14 cellular contexts compared by ENCODE assay signal in genomic region chr11:101442171-101442570, GRCh38.
DNase-seq lines count a peak whose midpoint lies in the region; ATAC-seq, FAIRE-seq and TF ChIP-seq lines count a peak whose summit lies in the region.
"Had no signal": no experiment of that assay in that cellular context is flagged by ENCODE, and none has a peak within 500 bp of the region (broad histone marks: within the 10 kb centered on the region; RNA-seq: fewer than 3 reads in every experiment).

No MANE protein-coding gene starts in this region.

- peak overlapping the region; percentile 20 to 47 for H3K27ac ChIP-seq in kidney (ENCODE audit: low read depth in 2 of 2, low read length in 2 of 2)
- peak overlapping the region in 2 of 3 donors; percentile 30 for H3K27ac ChIP-seq in thyroid gland
- H3K27ac ChIP-seq: hepatocyte, SJSA1 had no signal

- H3K9me3 ChIP-seq in kidney (ENCODE audit: control insufficient read depth in 1 of 2, low read length in 2 of 2) (no peaks in the 10 kb centered on the region), thyroid gland (no peaks in the 10 kb centered on the region)
- H3K9me3 ChIP-seq: Caco-2, SJSA1 had no signal

- ATAC-seq in HG03025 (IDR thresholded peaks at IDR 0.05; ENCODE audit: low FRiP score, unreplicated experiment): no peak

- FAIRE-seq in kidney (lab: Jason Lieb, UNC): no peak

- no peaks in the 10 kb centered on the region for H3K27me3 ChIP-seq in thyroid gland
- H3K27me3 ChIP-seq: hepatocyte, SJSA1 had no signal

- TF ChIP-seq CTCF in cardiac fibroblast (IDR thresholded peaks at IDR 0.05; ENCODE audit: low read depth, low read length) (no peak), kidney (IDR thresholded peaks at IDR 0.05; ENCODE audit: borderline replicate concordance, extremely low read depth, insufficient read depth) (no peak), thyroid gland (IDR thresholded peaks at IDR 0.05) (no peak)

- 78 to 79% methylated on average over 4 of the region's 4 CpGs for WGBS in thyroid gland, 2 donors

- no peak overlapping the region for H3K9ac ChIP-seq in kidney (ENCODE audit: low read length in 2 of 2)

- DNase-seq in HS-27A (ENCODE audit: low read depth) (peak; percentile 73), cardiac fibroblast (ENCODE audit: low read depth in 2 of 2) (peak; percentile 54 to 76), kidney (no peak), thyroid gland (no peak), NCI-H69 (lab: John Stamatoyannopoulos, UW) (no peak), NCI-H748 (lab: John Stamatoyannopoulos, UW; ENCODE audit: unreplicated experiment) (no peak)
- no peak for DNase-seq in central memory CD4-positive, alpha-beta T cell
- DNase-seq: activated B cell treated with CpG ODN at 0.5 μM for 24 hours; amniotic stem cell; Caco-2; stimulated activated CD4-positive, alpha-beta T cell treated with anti-CD3 and anti-CD28 coated beads, Interleukin-2, amount 100 ng/mL, for 48 hours had no signal

- H3K4me3 ChIP-seq in cardiac fibroblast (replicated peaks in 1 of 2; ENCODE audit: low read depth in 2 of 2, low read length in 2 of 2) (no peak overlapping the region), kidney (ENCODE audit: low read length in 2 of 2) (no peak overlapping the region), thyroid gland (replicated peaks in 1 of 3) (no peak overlapping the region)
- H3K4me3 ChIP-seq: hepatocyte, SJSA1 had no signal

- intact Hi-C loops in kidney (cut with DNase I) (no loop called here), thyroid gland (cut with DNase I) (no loop called here)

- TF ChIP-seq POLR2A in thyroid gland (IDR thresholded peaks at IDR 0.05): no peak

- H3K4me1 ChIP-seq in kidney (ENCODE audit: control insufficient read depth in 1 of 2, insufficient read depth in 1 of 2, low read depth in 1 of 2, low read length in 2 of 2) (peaks cover 3 to 4% of the 10 kb centered on the region in 2 donors), thyroid gland (peaks cover 16 to 20% of the 10 kb centered on the region in 2 donors)
- H3K4me1 ChIP-seq: Caco-2 had no signal

- no peaks in the 10 kb centered on the region for H3K36me3 ChIP-seq in kidney (ENCODE audit: control insufficient read depth in 1 of 2, insufficient read depth in 2 of 2, low read length in 2 of 2)
- H3K36me3 ChIP-seq in thyroid gland: no peaks in the 10 kb centered on the region
- H3K36me3 ChIP-seq: SJSA1 had no signal

Comparison
In these comparisons a context has a peak if more than half of its experiments do, and no peak if none do; other contexts are left out.
1. DNase-seq: peak in HS-27A (single experiment) and cardiac fibroblast (2 of 2); none in kidney (single experiment), thyroid gland (0 of 2), central memory CD4-positive, alpha-beta T cell (single experiment), NCI-H69 (single experiment) and NCI-H748 (single experiment).